In the genomic region with DNA sequence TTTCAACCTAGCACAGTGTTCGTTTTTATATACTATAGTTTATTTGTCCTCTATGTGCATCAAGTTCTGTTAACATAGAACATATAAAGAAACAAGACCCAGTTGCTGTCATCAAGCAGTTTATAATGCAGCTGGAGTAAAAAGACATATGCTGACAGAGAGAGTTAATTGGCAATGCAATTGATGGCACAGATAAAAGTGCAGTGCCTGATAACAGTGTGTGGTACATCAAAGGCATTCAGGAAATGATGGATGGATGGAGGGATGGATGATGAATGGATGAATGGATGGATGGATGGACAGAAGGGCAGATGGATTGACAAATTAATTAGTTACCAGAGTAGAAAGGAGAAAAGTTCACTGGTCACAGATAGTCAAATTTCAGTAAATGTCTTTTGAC, we compare ENCODE assay signal across 7 cellular contexts.
"Had no signal": no experiment of that assay in that cellular context is flagged by ENCODE, and none has a peak within 500 bp of the region (broad histone marks: within the 10 kb centered on the region; RNA-seq: fewer than 3 reads in every experiment).

No MANE protein-coding gene starts in this region.

- FAIRE-seq: H1, HepG2 had no signal

- ATAC-seq: GM23338, HCT116, HepG2 had no signal

- DNase-seq: H7, HFFc6, KBM-7 had no signal
